Comparison of ENCODE assay signal across 9 cellular contexts in genomic region chr2:88874063-88874657, GRCh38.
A peak's percentile ranks its signal among the peaks of the same experiment; 100 is the strongest.
DNase-seq lines count a peak whose midpoint lies in the region; ATAC-seq and TF ChIP-seq lines count a peak whose summit lies in the region.
"Had no signal": no experiment of that assay in that cellular context is flagged by ENCODE, and none has a peak within 500 bp of the region (broad histone marks: within the 10 kb centered on the region; RNA-seq: fewer than 3 reads in every experiment).

No MANE protein-coding gene starts in this region.

- H3K27ac ChIP-seq in A673 (ENCODE audit: low read depth, low read length, poor library complexity, severe bottlenecking), result no peak overlapping the region
- H3K27ac ChIP-seq: epithelial cell of prostate had no signal

- no peaks in the 10 kb centered on the region for H3K27me3 Mint-ChIP-seq in neural crest cell (ENCODE audit: low read depth)

- DNase-seq in A673 (ENCODE audit: low spot score) (peak; percentile 65), NCI-H2171 (lab: John Stamatoyannopoulos, UW) (peak; percentile 4), neural crest cell (ENCODE audit: low read depth, low spot score) (peak; percentile 6), HuH-7.5 (ENCODE audit: low spot score) (no peak)
- peak; percentile 23 to 43 for DNase-seq in activated CD4-positive, alpha-beta T cell treated with anti-CD3 and anti-CD28 coated beads, Interleukin-2, amount 50 U/mL, for 48 hours

- BruUV-seq in A673 (replicated peaks; lab: Mats Ljungman, UMichigan), result no TSS peak

- ATAC-seq in esophagus mucosa (peak; percentile 64), GM18867 (IDR thresholded peaks at IDR 0.05; ENCODE audit: unreplicated experiment) (no peak)

- H3K4me3 ChIP-seq in A673 (ENCODE audit: low read depth, low read length, poor library complexity, severe bottlenecking), result no peak overlapping the region
- H3K4me3 ChIP-seq in GM12875 (ENCODE audit: low read depth, low read length), result no peak overlapping the region

- intact Hi-C loops in A673 (cut with micrococcal nuclease; ENCODE audit: unreplicated experiment), result no loop called here

- no peak overlapping the region for H3K27ac Mint-ChIP-seq in neural crest cell (ENCODE audit: unreplicated experiment)

- peaks cover 14% of the 10 kb centered on the region for H3K9me3 Mint-ChIP-seq in neural crest cell

- no peaks in the 10 kb centered on the region for H3K4me1 ChIP-seq in A673 (ENCODE audit: insufficient read depth, low read length, poor library complexity, severe bottlenecking)

- peak; percentile 86 for TF ChIP-seq CTCF in A673 (conservative IDR thresholded peaks at IDR 0.05; ENCODE audit: low read depth, low read length)
- TF ChIP-seq CTCF in GM12875 (IDR thresholded peaks at IDR 0.05; ENCODE audit: borderline replicate concordance, insufficient read depth, low read depth, low read length), result peak; percentile 42; the same call in 1 of the 2 replicates
- peak; percentile 76 for TF ChIP-seq CTCF in neural crest cell (conservative IDR thresholded peaks at IDR 0.05)

- no peaks in the 10 kb centered on the region for H3K4me1 Mint-ChIP-seq in neural crest cell

- CTCF ChIA-PET in A673 (lab: Charles Lee), result no interaction called here

- H3K36me3 ChIP-seq in A673 (ENCODE audit: insufficient read depth, low read length, poor library complexity, severe bottlenecking), result no peaks in the 10 kb centered on the region

- POLR2A ChIA-PET in A673 (lab: Charles Lee; ENCODE audit: low non-redundant PET), result no interaction called here

- no peaks in the 10 kb centered on the region for H3K9me3 ChIP-seq in A673 (ENCODE audit: low read depth, low read length, poor library complexity, severe bottlenecking)

- no peaks in the 10 kb centered on the region for H3K36me3 Mint-ChIP-seq in neural crest cell (ENCODE audit: low read depth)

- peaks cover 46% of the 10 kb centered on the region for H3K27me3 ChIP-seq in A673 (replicated peaks; ENCODE audit: insufficient read depth, low read depth, low read length, poor library complexity)

- no peak overlapping the region for H3K4me3 Mint-ChIP-seq in neural crest cell
